Comparison of ENCODE assay signal across 8 cellular contexts in genomic region chr1:145979746-145980435, GRCh38. TPM values are rescaled to one million over a fixed set of nuclear protein-coding genes. Genes with fewer than 3 reads are reported as not detected.
DNase-seq lines count a peak whose midpoint lies in the region; ATAC-seq and TF ChIP-seq lines count a peak whose summit lies in the region.

No MANE protein-coding gene starts in this region.

- peak in 1 of 2 donors; percentile 14 for TF ChIP-seq EP300 in tibial nerve (IDR thresholded peaks at IDR 0.05)

- H3K27me3 ChIP-seq in iPS-20b (ENCODE audit: insufficient read depth, low read length): no peaks in the 10 kb centered on the region
- no peaks in the 10 kb centered on the region for H3K27me3 ChIP-seq in tibial nerve

- H3K36me3 ChIP-seq in ES-I3 (ENCODE audit: insufficient read depth, low read length) (no peaks in the 10 kb centered on the region), iPS-20b (ENCODE audit: insufficient read depth, low read depth, low read length) (no peaks in the 10 kb centered on the region), tibial nerve (peaks cover 0 to 5% (median 0%) of the 10 kb centered on the region in 3 donors)

- H3K9ac ChIP-seq in ES-I3 (ENCODE audit: low read depth, low read length) (peak overlapping the region; percentile 19; the same call in 1 of the 2 replicates), iPS-20b (ENCODE audit: low read depth, low read length) (peak overlapping the region; percentile 84; the same call in 1 of the 2 replicates)

- no peak for TF ChIP-seq POLR2A in tibial nerve (IDR thresholded peaks at IDR 0.05)

- 22 to 23% methylated on average over 7 of the region's 7 CpGs for WGBS in tibial nerve, 2 donors

- H3K9me3 ChIP-seq in ES-I3 (ENCODE audit: control insufficient read depth, insufficient read depth, low read length) (no peaks in the 10 kb centered on the region), iPS-20b (ENCODE audit: insufficient read depth, low read depth, low read length) (no peaks in the 10 kb centered on the region), tibial nerve (no peaks in the 10 kb centered on the region)

- DNase-seq in SKM-1 treated with dmso at 0.1 percent for 144 hours (lab: John Stamatoyannopoulos, UW; ENCODE audit: unreplicated experiment) (peak; percentile 84), tibial nerve (ENCODE audit: low spot score in 2 of 2) (no peak), COLO829 (ENCODE audit: low spot score) (no peak), NCI-H2081 (lab: John Stamatoyannopoulos, UW) (no peak), cerebellar cortex (ENCODE audit: low spot score) (no peak)

- ATAC-seq in HG02943 (IDR thresholded peaks at IDR 0.05; ENCODE audit: low read depth, unreplicated experiment): peak; percentile 6

- H3K4me3 ChIP-seq in iPS-20b (ENCODE audit: low read length) (peak overlapping the region; percentile 55; the same call in 1 of the 2 replicates), tibial nerve (peak overlapping the region; percentile 8 to 37 (median 22))

- H3K27ac ChIP-seq in iPS-20b (ENCODE audit: low read length) (peak overlapping the region; percentile 3), tibial nerve (peak overlapping the region; percentile 92 to 99 (median 94))

- H3K4me1 ChIP-seq in ES-I3 (ENCODE audit: insufficient read depth, low read length): peaks cover 44% of the 10 kb centered on the region
- peaks cover 31% of the 10 kb centered on the region for H3K4me1 ChIP-seq in iPS-20b (ENCODE audit: insufficient read depth, low read length)
- peaks cover 0 to 77% (median 65%) of the 10 kb centered on the region in 4 donors for H3K4me1 ChIP-seq in tibial nerve

- TF ChIP-seq CTCF in tibial nerve (IDR thresholded peaks at IDR 0.05): peak in 1 of 5 experiments; percentile 13

RNA-seq across cellular contexts. Expression of gene POLR3GL, which starts 15.4 kb away (rescaled TPM):
- total RNA-seq in tibial nerve: 10 to 100 TPM; 20.1 to 33.1 (median 28.9) TPM

RNA-seq across cellular contexts. Expression of gene ANKRD34A, which starts 15.5 kb away (rescaled TPM):
- 1 to 10 TPM in 2 of 4 donors, under 1 TPM in 2; 0.39 to 2.4 (median 1.3) TPM for total RNA-seq in tibial nerve

RNA-seq across cellular contexts. Expression of gene TXNIP, which starts 16.5 kb away (rescaled TPM):
- 1,000 to 10,000 TPM; 1,863 to 2,525 (median 2,185) TPM for total RNA-seq in tibial nerve

RNA-seq across cellular contexts. Expression of gene LIX1L, which starts 22.1 kb away (rescaled TPM):
- 10 to 100 TPM; 30.8 to 57.1 (median 41.5) TPM for total RNA-seq in tibial nerve

RNA-seq across cellular contexts. Expression of gene HJV, which starts 41.6 kb away (rescaled TPM):
- not detected for total RNA-seq in tibial nerve
